In the genomic region with DNA sequence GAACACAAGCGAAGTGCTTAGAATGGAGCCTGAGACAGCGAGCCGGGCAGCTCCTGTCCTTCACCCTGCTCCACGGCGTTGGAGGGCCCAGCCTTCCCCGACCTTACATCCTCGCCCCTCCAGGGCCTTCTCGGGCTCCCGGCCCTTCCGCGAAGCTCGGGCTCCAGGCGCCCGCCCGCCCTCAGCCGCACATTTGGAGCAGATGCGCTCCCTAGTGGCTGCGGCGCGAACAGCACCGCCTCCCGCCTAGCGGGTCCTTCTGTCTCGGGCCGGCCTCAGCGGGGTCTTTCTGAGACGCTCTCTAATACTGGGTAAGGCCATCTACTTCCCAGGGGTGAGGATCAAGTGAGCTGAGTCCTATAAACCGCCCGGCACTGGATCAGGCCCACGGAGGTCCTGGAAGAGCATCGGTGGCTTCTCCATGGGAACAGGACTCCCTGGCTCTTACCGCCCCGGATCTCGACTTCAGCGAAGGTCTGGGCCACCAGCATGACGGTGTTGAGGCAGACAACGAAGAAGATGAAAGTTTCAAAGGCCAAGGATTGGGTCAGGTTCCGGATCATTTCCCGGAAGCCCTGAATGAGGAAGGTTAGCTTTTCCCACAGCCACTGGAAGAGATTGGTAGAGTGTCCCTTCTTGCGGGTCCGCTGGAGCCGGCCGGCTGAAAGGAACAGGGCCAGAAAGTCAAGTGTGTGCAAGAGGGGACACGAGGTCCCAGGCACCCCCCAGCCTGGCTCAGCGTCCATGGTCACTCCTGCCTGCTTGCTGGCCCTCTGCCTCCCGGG, we compare ENCODE assay signal across 1 cellular context.
TF ChIP-seq lines count a peak whose summit lies in the region.

No MANE protein-coding gene starts in this region.

TF ChIP-seq in K562, 482 proteins besides CTCF, POLR2A, EP300 and RAD21 (continued from another document and continues in another):
- TF ChIP-seq, protein P1, sequence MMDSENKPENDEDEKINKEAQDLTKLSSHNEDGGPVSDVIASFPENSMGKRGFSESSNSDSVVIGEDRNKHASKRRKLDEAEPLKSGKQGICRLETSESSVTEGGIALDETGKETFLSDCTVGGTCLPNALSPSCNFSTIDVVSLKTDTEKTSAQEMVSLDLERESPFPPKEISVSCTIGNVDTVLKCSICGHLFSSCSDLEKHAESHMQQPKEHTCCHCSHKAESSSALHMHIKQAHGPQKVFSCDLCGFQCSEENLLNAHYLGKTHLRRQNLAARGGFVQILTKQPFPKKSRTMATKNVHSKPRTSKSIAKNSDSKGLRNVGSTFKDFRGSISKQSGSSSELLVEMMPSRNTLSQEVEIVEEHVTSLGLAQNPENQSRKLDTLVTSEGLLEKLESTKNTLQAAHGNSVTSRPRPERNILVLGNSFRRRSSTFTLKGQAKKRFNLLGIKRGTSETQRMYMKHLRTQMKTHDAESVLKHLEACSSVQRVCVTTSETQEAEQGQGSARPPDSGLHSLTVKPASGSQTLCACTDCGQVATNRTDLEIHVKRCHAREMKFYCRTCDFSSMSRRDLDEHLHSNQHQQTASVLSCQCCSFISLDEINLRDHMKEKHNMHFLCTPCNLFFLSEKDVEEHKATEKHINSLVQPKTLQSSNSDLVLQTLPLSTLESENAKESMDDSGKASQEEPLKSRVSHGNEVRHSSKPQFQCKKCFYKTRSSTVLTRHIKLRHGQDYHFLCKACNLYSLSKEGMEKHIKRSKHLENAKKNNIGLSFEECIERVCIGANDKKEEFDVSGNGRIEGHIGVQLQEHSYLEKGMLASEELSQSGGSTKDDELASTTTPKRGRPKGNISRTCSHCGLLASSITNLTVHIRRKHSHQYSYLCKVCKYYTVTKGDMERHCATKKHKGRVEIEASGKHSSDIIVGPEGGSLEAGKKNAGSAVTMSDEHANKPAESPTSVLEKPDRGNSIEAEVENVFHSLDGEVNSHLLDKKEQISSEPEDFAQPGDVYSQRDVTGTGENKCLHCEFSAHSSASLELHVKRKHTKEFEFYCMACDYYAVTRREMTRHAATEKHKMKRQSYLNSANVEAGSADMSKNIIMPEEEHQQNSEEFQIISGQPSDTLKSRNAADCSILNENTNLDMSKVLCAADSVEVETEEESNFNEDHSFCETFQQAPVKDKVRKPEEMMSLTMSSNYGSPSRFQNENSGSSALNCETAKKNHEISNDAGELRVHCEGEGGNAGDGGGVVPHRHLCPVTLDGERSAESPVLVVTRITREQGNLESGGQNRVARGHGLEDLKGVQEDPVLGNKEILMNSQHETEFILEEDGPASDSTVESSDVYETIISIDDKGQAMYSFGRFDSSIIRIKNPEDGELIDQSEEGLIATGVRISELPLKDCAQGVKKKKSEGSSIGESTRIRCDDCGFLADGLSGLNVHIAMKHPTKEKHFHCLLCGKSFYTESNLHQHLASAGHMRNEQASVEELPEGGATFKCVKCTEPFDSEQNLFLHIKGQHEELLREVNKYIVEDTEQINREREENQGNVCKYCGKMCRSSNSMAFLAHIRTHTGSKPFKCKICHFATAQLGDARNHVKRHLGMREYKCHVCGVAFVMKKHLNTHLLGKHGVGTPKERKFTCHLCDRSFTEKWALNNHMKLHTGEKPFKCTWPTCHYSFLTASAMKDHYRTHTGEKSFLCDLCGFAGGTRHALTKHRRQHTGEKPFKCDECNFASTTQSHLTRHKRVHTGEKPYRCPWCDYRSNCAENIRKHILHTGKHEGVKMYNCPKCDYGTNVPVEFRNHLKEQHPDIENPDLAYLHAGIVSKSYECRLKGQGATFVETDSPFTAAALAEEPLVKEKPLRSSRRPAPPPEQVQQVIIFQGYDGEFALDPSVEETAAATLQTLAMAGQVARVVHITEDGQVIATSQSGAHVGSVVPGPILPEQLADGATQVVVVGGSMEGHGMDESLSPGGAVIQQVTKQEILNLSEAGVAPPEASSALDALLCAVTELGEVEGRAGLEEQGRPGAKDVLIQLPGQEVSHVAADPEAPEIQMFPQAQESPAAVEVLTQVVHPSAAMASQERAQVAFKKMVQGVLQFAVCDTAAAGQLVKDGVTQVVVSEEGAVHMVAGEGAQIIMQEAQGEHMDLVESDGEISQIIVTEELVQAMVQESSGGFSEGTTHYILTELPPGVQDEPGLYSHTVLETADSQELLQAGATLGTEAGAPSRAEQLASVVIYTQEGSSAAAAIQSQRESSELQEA (IDR thresholded peaks at IDR 0.05; ENCODE audit: low read depth) = no peak
- TF ChIP-seq ZNF696 (CRISPR knock-in tag; conservative IDR thresholded peaks at IDR 0.05) = no peak
- no peak for TF ChIP-seq KHSRP (IDR thresholded peaks at IDR 0.05)
- TF ChIP-seq, protein P2, sequence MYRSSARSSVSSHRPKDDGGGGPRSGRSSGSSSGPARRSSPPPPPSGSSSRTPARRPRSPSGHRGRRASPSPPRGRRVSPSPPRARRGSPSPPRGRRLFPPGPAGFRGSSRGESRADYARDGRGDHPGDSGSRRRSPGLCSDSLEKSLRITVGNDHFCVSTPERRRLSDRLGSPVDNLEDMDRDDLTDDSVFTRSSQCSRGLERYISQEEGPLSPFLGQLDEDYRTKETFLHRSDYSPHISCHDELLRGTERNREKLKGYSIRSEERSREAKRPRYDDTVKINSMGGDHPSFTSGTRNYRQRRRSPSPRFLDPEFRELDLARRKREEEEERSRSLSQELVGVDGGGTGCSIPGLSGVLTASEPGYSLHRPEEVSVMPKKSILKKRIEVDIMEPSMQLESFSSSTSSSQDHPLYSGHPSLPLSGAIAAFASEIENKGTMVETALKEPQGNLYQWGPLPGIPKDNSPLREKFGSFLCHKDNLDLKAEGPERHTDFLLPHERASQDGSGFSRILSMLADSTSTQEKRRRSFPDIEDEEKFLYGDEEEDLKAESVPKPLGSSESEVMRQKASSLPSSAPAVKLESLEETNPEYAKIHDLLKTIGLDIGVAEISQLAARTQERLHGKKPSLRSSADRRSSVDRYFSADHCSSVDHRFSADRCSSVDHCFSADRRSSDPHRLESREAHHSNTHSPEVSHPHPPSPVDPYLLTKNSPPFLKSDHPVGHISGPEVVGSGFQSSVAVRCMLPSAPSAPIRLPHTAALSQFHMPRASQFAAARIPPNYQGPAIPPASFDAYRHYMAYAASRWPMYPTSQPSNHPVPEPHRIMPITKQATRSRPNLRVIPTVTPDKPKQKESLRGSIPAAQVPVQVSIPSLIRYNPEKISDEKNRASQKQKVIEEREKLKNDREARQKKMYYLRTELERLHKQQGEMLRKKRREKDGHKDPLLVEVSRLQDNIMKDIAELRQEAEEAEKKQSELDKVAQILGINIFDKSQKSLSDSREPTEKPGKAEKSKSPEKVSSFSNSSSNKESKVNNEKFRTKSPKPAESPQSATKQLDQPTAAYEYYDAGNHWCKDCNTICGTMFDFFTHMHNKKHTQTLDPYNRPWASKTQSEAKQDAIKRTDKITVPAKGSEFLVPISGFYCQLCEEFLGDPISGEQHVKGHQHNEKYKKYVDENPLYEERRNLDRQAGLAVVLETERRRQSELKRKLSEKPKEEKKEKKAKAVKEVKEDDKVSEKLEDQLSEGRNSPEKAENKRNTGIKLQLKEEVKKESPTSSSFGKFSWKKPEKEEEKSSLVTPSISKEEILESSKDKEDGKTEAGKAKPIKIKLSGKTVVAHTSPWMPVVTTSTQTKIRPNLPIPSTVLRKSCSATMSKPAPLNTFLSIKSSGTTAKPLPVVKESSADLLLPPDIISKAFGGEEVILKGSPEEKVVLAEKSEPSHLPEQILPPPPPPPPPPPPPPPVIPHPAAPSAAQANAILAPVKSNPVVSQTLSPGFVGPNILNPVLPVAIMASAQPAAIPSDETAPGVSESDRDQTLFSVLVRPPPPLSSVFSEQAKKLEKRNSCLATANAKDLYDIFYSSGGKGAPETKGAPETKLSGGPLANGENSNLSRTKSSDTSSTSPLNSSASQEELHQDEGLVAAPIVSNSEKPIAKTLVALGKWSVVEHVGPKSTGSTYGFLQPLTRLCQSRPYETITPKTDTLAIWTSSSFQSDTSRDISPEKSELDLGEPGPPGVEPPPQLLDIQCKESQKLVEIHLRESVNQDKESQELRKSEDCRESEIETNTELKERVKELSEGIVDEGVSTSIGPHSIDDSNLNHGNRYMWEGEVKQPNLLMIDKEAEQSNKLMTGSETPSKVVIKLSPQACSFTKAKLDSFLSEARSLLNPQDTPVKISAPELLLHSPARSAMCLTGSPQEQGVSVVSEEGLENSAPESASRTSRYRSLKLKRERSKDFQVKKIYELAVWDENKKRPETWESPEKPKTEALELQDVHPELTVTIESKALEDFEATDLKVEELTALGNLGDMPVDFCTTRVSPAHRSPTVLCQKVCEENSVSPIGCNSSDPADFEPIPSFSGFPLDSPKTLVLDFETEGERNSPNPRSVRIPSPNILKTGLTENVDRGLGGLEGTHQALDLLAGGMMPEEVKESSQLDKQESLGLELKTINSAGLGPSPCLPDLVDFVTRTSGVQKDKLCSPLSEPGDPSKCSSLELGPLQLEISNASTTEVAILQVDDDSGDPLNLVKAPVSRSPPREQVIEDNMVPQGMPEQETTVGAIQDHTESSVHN (IDR thresholded peaks at IDR 0.05; ENCODE audit: borderline replicate concordance in 1 of 2, low read depth in 1 of 2) = no peak
- TF ChIP-seq, protein P3, sequence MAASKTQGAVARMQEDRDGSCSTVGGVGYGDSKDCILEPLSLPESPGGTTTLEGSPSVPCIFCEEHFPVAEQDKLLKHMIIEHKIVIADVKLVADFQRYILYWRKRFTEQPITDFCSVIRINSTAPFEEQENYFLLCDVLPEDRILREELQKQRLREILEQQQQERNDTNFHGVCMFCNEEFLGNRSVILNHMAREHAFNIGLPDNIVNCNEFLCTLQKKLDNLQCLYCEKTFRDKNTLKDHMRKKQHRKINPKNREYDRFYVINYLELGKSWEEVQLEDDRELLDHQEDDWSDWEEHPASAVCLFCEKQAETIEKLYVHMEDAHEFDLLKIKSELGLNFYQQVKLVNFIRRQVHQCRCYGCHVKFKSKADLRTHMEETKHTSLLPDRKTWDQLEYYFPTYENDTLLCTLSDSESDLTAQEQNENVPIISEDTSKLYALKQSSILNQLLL (CRISPR knock-in tag; IDR thresholded peaks at IDR 0.05; ENCODE audit: borderline replicate concordance) = no peak
- TF ChIP-seq ZNF57 (CRISPR knock-in tag; IDR thresholded peaks at IDR 0.05) = no peak
- no peak for TF ChIP-seq KLF1 (tag; IDR thresholded peaks at IDR 0.05)
- peak; percentile 66; the same call in 1 of the 2 replicates for TF ChIP-seq SP1 (CRISPR knock-in tag; IDR thresholded peaks at IDR 0.05)
- TF ChIP-seq KAT2B (IDR thresholded peaks at IDR 0.05; ENCODE audit: low read depth, low read length) = no peak
- no peak for TF ChIP-seq SMARCB1 (IDR thresholded peaks at IDR 0.05; ENCODE audit: insufficient read length, low read depth)
- no peak for TF ChIP-seq ZNF3 (CRISPR knock-in tag; IDR thresholded peaks at IDR 0.05)
- TF ChIP-seq, protein P4, sequence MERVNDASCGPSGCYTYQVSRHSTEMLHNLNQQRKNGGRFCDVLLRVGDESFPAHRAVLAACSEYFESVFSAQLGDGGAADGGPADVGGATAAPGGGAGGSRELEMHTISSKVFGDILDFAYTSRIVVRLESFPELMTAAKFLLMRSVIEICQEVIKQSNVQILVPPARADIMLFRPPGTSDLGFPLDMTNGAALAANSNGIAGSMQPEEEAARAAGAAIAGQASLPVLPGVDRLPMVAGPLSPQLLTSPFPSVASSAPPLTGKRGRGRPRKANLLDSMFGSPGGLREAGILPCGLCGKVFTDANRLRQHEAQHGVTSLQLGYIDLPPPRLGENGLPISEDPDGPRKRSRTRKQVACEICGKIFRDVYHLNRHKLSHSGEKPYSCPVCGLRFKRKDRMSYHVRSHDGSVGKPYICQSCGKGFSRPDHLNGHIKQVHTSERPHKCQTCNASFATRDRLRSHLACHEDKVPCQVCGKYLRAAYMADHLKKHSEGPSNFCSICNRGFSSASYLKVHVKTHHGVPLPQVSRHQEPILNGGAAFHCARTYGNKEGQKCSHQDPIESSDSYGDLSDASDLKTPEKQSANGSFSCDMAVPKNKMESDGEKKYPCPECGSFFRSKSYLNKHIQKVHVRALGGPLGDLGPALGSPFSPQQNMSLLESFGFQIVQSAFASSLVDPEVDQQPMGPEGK (CRISPR knock-in tag; IDR thresholded peaks at IDR 0.05; ENCODE audit: borderline replicate concordance) = no peak
- no peak for TF ChIP-seq HNRNPUL1 (IDR thresholded peaks at IDR 0.05; ENCODE audit: low read length)
- 0 out of 2 replicates have a peak, but pooled peaks have one; percentile 20 for TF ChIP-seq MYNN (IDR thresholded peaks at IDR 0.05)
- TF ChIP-seq MYNN (CRISPR knock-in tag; IDR thresholded peaks at IDR 0.05) = no peak
- TF ChIP-seq, protein P5, sequence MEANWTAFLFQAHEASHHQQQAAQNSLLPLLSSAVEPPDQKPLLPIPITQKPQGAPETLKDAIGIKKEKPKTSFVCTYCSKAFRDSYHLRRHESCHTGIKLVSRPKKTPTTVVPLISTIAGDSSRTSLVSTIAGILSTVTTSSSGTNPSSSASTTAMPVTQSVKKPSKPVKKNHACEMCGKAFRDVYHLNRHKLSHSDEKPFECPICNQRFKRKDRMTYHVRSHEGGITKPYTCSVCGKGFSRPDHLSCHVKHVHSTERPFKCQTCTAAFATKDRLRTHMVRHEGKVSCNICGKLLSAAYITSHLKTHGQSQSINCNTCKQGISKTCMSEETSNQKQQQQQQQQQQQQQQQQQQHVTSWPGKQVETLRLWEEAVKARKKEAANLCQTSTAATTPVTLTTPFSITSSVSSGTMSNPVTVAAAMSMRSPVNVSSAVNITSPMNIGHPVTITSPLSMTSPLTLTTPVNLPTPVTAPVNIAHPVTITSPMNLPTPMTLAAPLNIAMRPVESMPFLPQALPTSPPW (CRISPR knock-in tag; IDR thresholded peaks at IDR 0.05) = peak; percentile 60; the same call in 1 of the 2 replicates
- TF ChIP-seq EP400 (IDR thresholded peaks at IDR 0.05) = no peak
- TF ChIP-seq, protein P6, sequence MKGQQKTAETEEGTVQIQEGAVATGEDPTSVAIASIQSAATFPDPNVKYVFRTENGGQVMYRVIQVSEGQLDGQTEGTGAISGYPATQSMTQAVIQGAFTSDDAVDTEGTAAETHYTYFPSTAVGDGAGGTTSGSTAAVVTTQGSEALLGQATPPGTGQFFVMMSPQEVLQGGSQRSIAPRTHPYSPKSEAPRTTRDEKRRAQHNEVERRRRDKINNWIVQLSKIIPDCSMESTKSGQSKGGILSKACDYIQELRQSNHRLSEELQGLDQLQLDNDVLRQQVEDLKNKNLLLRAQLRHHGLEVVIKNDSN (CRISPR knock-in tag; IDR thresholded peaks at IDR 0.05) = no peak
- no peak for TF ChIP-seq ZNF785 (CRISPR knock-in tag; IDR thresholded peaks at IDR 0.05)
- peak; percentile 78 for TF ChIP-seq L3MBTL2 (IDR thresholded peaks at IDR 0.05)
- TF ChIP-seq BDP1 (IDR thresholded peaks at IDR 0.05; ENCODE audit: insufficient read depth, insufficient read length) = no peak
- no peak for TF ChIP-seq MEIS2 (IDR thresholded peaks at IDR 0.05; ENCODE audit: partially characterized antibody)
- TF ChIP-seq, protein P7, sequence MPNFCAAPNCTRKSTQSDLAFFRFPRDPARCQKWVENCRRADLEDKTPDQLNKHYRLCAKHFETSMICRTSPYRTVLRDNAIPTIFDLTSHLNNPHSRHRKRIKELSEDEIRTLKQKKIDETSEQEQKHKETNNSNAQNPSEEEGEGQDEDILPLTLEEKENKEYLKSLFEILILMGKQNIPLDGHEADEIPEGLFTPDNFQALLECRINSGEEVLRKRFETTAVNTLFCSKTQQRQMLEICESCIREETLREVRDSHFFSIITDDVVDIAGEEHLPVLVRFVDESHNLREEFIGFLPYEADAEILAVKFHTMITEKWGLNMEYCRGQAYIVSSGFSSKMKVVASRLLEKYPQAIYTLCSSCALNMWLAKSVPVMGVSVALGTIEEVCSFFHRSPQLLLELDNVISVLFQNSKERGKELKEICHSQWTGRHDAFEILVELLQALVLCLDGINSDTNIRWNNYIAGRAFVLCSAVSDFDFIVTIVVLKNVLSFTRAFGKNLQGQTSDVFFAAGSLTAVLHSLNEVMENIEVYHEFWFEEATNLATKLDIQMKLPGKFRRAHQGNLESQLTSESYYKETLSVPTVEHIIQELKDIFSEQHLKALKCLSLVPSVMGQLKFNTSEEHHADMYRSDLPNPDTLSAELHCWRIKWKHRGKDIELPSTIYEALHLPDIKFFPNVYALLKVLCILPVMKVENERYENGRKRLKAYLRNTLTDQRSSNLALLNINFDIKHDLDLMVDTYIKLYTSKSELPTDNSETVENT (CRISPR knock-in tag; IDR thresholded peaks at IDR 0.05) = no peak
- peak; percentile 38; the same call in 1 of the 2 replicates for TF ChIP-seq PHF8 (IDR thresholded peaks at IDR 0.05; ENCODE audit: borderline replicate concordance, low read length)
- no peak for TF ChIP-seq XRCC4 (IDR thresholded peaks at IDR 0.05; ENCODE audit: extremely low read depth, insufficient read depth, insufficient read length)
- no peak for TF ChIP-seq NFE2 (IDR thresholded peaks at IDR 0.05; ENCODE audit: low read depth)
- no peak for TF ChIP-seq ZNF232 (CRISPR knock-in tag; IDR thresholded peaks at IDR 0.05)
